ENCODE assay signal across 8 cellular contexts in the genomic region with DNA sequence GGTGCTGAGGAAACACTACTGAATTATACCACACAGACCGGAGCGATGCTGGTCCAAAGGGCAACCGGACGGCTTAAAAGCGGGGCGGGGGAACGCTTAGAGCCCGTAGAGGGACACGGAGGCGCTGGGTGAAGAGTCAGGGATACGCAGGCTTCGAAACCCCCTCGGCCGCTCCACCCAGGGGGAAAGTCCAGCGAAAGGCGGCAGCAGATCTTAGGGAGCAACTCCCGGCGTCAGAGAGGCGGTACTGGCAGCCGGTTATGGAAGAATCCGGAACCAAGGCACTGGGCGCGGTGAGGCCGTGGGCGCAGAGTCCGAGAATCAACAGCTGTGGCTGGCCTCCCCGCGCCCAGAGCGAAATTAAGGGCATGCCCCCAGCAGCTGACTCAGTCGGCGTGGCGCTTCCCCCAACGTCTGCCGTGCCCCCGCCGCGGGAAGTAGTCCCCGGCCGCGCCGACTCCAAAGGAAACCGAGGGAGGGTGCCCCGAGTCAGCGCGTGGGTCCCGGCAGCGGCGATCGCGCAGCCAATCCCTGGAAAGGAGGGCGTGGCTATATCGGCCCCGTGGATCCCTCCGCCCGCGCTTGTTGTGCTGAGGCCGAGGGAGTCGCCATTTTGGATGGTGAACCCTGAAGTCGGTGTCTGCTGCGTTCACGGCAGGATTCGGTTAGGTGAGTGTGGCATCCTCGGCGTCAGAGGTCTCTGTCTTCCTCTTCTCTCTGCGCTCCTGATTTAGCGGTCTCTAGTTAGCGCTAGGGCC. TPM values are rescaled to one million over a fixed set of nuclear protein-coding genes. Genes with fewer than 3 reads are reported as not detected.
DNase-seq lines count a peak whose midpoint lies in the region; ATAC-seq and TF ChIP-seq lines count a peak whose summit lies in the region.

A gene (plus strand): TSS at position 611 of the 758 bp plus-strand sequence. CDS start 20,110 bp downstream, outside the sequence.

- H3K27me3 Mint-ChIP-seq in activated CD4-positive, alpha-beta T cell treated with anti-CD3 and anti-CD28 coated beads for 36 hours, result no peaks in the 10 kb centered on the region

- CTCF ChIA-PET in activated CD4-positive, alpha-beta T cell treated with anti-CD3 and anti-CD28 coated beads for 36 hours (lab: Charles Lee), result interaction anchor here (0.6 to 5.8 kb wide), 3 partner anchors 13 to 86 kb away, joined by 3 to 41 read pairs (median 3); a partner anchor contains a TSS

- H3K36me3 Mint-ChIP-seq in activated CD4-positive, alpha-beta T cell treated with anti-CD3 and anti-CD28 coated beads for 36 hours (ENCODE audit: low read depth), result peaks cover 11% of the 10 kb centered on the region

- peak within 1 kb of the TSS; percentile 94 for H3K27ac Mint-ChIP-seq in activated CD4-positive, alpha-beta T cell treated with anti-CD3 and anti-CD28 coated beads for 36 hours

- intact Hi-C loops in activated CD4-positive, alpha-beta T cell treated with anti-CD3 and anti-CD28 coated beads for 36 hours (cut with DNase I, micrococcal nuclease), result loop anchor here (1.0 to 10.0 kb wide), 13 partner anchors 11 to 1094 kb away; a partner anchor contains a TSS

- H3K4me3 Mint-ChIP-seq in activated CD4-positive, alpha-beta T cell treated with anti-CD3 and anti-CD28 coated beads for 36 hours, result peak within 1 kb of the TSS; percentile 96

- no peak for TF ChIP-seq CTCF in choroid plexus epithelial cell (conservative IDR thresholded peaks at IDR 0.05; ENCODE audit: low read depth, low read length)

- H3K4me3 ChIP-seq in choroid plexus epithelial cell (ENCODE audit: low read depth, low read length), result peak within 1 kb of the TSS; percentile 96

- peak; percentile 78 for ATAC-seq in GM19043 (IDR thresholded peaks at IDR 0.05; ENCODE audit: low read depth, unreplicated experiment)
- ATAC-seq in HG03378 (IDR thresholded peaks at IDR 0.05; ENCODE audit: unreplicated experiment), result peak; percentile 72
- ATAC-seq in activated CD4-positive, alpha-beta T cell treated with anti-CD3 and anti-CD28 coated beads for 36 hours, result peak; percentile 92

- peaks cover 31% of the 10 kb centered on the region for H3K4me1 Mint-ChIP-seq in activated CD4-positive, alpha-beta T cell treated with anti-CD3 and anti-CD28 coated beads for 36 hours

- POLR2A ChIA-PET in activated CD4-positive, alpha-beta T cell treated with anti-CD3 and anti-CD28 coated beads for 36 hours (lab: Charles Lee), result interaction anchor here (0.7 to 1.4 kb wide), 5 partner anchors 11 to 86 kb away, joined by 3 to 4 read pairs (median 3); a partner anchor contains a TSS

- no peaks in the 10 kb centered on the region for H3K9me3 Mint-ChIP-seq in activated CD4-positive, alpha-beta T cell treated with anti-CD3 and anti-CD28 coated beads for 36 hours (ENCODE audit: low read depth)

- peak; percentile 92 for DNase-seq in AML-193 (lab: John Stamatoyannopoulos, UW)
- DNase-seq in NCI-H510A treated with DMSO at 0.1 percent for 48 hours (lab: John Stamatoyannopoulos, UW), result peak; percentile 89
- peak; percentile 99 for DNase-seq in activated CD4-positive, alpha-beta T cell treated with anti-CD3 and anti-CD28 coated beads for 36 hours
- peak; percentile 99 for DNase-seq in choroid plexus epithelial cell (ENCODE audit: low read depth)
- DNase-seq in kidney tubule cell (ENCODE audit: low spot score), result peak; percentile 99
- peak; percentile 90 to 98 (median 94) for DNase-seq in stimulated activated CD4-positive, alpha-beta T cell treated with anti-CD3 and anti-CD28 coated beads, Interleukin-1b, Interleukin-23, amount 100 ng/mL, for 24 hours (ENCODE audit: low read depth in 4 of 4, low spot score in 1 of 4)

RNA-seq across cellular contexts. Expression of the gene that starts here (rescaled TPM):
- total RNA-seq in activated CD4-positive, alpha-beta T cell treated with anti-CD3 and anti-CD28 coated beads for 36 hours, result 100 to 1,000 TPM; 170 to 179 TPM

Comparison
In these comparisons a context has a peak if more than half of its experiments do, and no peak if none do; other contexts are left out.
1. Peak in every context shown above with its lines: DNase-seq, ATAC-seq and H3K4me3 ChIP-seq.